ENCODE assay signal across 34 cellular contexts in genomic region chr13:19283836-19284235, GRCh38.
"Had no signal": no experiment of that assay in that cellular context is flagged by ENCODE, and none has a peak within 500 bp of the region (broad histone marks: within the 10 kb centered on the region; RNA-seq: fewer than 3 reads in every experiment).

No MANE protein-coding gene starts in this region.

- H3K4me1 ChIP-seq: adrenal gland, body of pancreas, breast epithelium had no signal

- H3K9me3 ChIP-seq: adrenal gland had no signal

- DNase-seq: activated B cell treated with CpG ODN at 0.5 μM for 24 hours; activated CD4-positive, alpha-beta memory T cell treated with anti-CD3 and anti-CD28 coated beads for 36 hours; activated CD4-positive, alpha-beta T cell treated with anti-CD3 and anti-CD28 coated beads for 4 hours; activated CD4-positive, alpha-beta T cell treated with anti-CD3 and anti-CD28 coated beads, Interleukin-2, amount 10 ng/mL, durations not matched to agents 24 days and 14 days; activated CD4-positive, alpha-beta T cell treated with anti-CD3 and anti-CD28 coated beads, Interleukin-2, amount 50 U/mL, for 1 hour; activated CD4-positive, alpha-beta T cell treated with anti-CD3 and anti-CD28 coated beads, Interleukin-2, amount 50 U/mL, for 4 hours; activated CD4-positive, CD25-positive, alpha-beta regulatory T cell treated with anti-CD3 and anti-CD28 coated beads, Interleukin-2, amount 50 U/mL, for 72 hours; activated CD8-positive, alpha-beta memory T cell treated with anti-CD3 and anti-CD28 coated beads, Interleukin-2, amount 50 U/mL, for 4 hours; activated CD8-positive, alpha-beta T cell treated with anti-CD3 and anti-CD28 coated beads for 36 hours; activated effector memory CD4-positive, alpha-beta T cell treated with anti-CD3 and anti-CD28 coated beads, Interleukin-2, amount 50 U/mL, for 16 hours; activated gamma-delta T cell treated with Interleukin-2 at 50 U/mL for 16 hours; activated naive CD4-positive, alpha-beta T cell; activated naive CD4-positive, alpha-beta T cell treated with anti-CD3 and anti-CD28 coated beads for 36 hours; activated naive CD4-positive, alpha-beta T cell treated with anti-CD3 and anti-CD28 coated beads, Interleukin-2, amount 50 U/mL, for 16 hours; activated naive CD8-positive, alpha-beta T cell treated with anti-CD3 and anti-CD28 coated beads for 36 hours; activated T-cell treated with anti-CD3 and anti-CD28 coated beads for 4 hours; activated T-cell treated with anti-CD3 and anti-CD28 coated beads, Interleukin-2, amount 50 U/mL, for 1 hour; activated T-cell treated with anti-CD3 and anti-CD28 coated beads, Interleukin-2, amount 50 U/mL, for 4 hours; activated T-cell treated with anti-CD3 and anti-CD28 coated beads, Interleukin-2, amount 50 U/mL, for 72 hours; adrenal gland; amniotic stem cell; aorta; body of pancreas; brain microvascular endothelial cell; caudate nucleus; cerebellar nuclear complex; T-helper 1 cell; T-helper 2 cell; T-helper 9 cell had no signal

- H3K27ac ChIP-seq: adrenal gland, body of pancreas, brain microvascular endothelial cell, breast epithelium, cardiac muscle cell, VCaP had no signal

- H3K4me3 ChIP-seq: adrenal gland, body of pancreas, breast epithelium, cardiac muscle cell had no signal

- ATAC-seq: activated CD8-positive, alpha-beta T cell treated with anti-CD3 and anti-CD28 coated beads for 36 hours; activated naive CD4-positive, alpha-beta T cell treated with anti-CD3 and anti-CD28 coated beads, Interleukin-2, amount 50 U/mL, for 72 hours; activated T-cell treated with anti-CD3 and anti-CD28 coated beads, Interleukin-2, amount 50 U/mL, for 4 hours; activated T-cell treated with anti-CD3 and anti-CD28 coated beads, Interleukin-2, amount 50 U/mL, for 72 hours; activated T-helper 17 cell treated with anti-CD3 and anti-CD28 coated beads, Interleukin-2, amount 50 U/mL, for 72 hours; body of pancreas had no signal

- H3K27me3 ChIP-seq: adrenal gland, body of pancreas, brain microvascular endothelial cell, breast epithelium, cardiac muscle cell had no signal

- H3K36me3 ChIP-seq: adrenal gland, brain microvascular endothelial cell, breast epithelium, cardiac muscle cell had no signal
